In genomic region chr11:64233913-64234839, GRCh38 we compare ENCODE assay signal across 8 cellular contexts. TPM values are rescaled to one million over a fixed set of nuclear protein-coding genes. Genes with fewer than 3 reads are reported as not detected.
DNase-seq lines count a peak whose midpoint lies in the region; TF ChIP-seq lines count a peak whose summit lies in the region.

VEGFB (plus strand) TSS chr11:64234584; CDS start chr11:64234834, 250 bp downstream.

- no peak for TF ChIP-seq CTCF in brain (conservative IDR thresholded peaks at IDR 0.05)

- DNase-seq in NCI-H2196 (lab: John Stamatoyannopoulos, UW; ENCODE audit: unreplicated experiment) (peak; percentile 73), NCI-H2196 treated with DMSO at 0.1 percent for 48 hours (lab: John Stamatoyannopoulos, UW; ENCODE audit: unreplicated experiment) (no peak), HuH-7 (ENCODE audit: low spot score) (peak; percentile 52), T1000 (lab: John Stamatoyannopoulos, UW) (peak; percentile 27), skeletal muscle cell (ENCODE audit: low read depth) (no peak), KG1 (lab: John Stamatoyannopoulos, UW) (no peak)

- H3K9me3 Mint-ChIP-seq in brain, result no peaks in the 10 kb centered on the region

- no peaks in the 10 kb centered on the region for H3K4me1 ChIP-seq in iPS-15b (ENCODE audit: control insufficient read depth, insufficient read depth, low read length)

- H3K27me3 Mint-ChIP-seq in brain, result no peaks in the 10 kb centered on the region

- peak within 1 kb of the TSS; percentile 85 to 92 (median 89) for H3K4me3 Mint-ChIP-seq in brain

- H3K36me3 ChIP-seq in iPS-15b (ENCODE audit: control insufficient read depth, insufficient read depth, low read length), result peaks cover 12% of the 10 kb centered on the region

- H3K9ac ChIP-seq in iPS-15b (ENCODE audit: low read depth, low read length), result peak within 1 kb of the TSS; percentile 32

- H3K36me3 Mint-ChIP-seq in brain, result no peaks in the 10 kb centered on the region

- H3K27ac Mint-ChIP-seq in brain, result peak within 1 kb of the TSS; percentile 90 to 99 (median 94)

- H3K9me3 ChIP-seq in iPS-15b (ENCODE audit: control insufficient read depth, insufficient read depth, low read length), result no peaks in the 10 kb centered on the region

- H3K4me3 ChIP-seq in iPS-15b (ENCODE audit: low read depth, low read length), result peak within 1 kb of the TSS; percentile 74
- H3K4me3 ChIP-seq in skeletal muscle cell (ENCODE audit: low read depth, low read length), result peak within 1 kb of the TSS; percentile 71

- H3K4me1 Mint-ChIP-seq in brain, result peaks cover 60% of the 10 kb centered on the region

- peaks cover 3% of the 10 kb centered on the region for H3K27me3 ChIP-seq in iPS-15b (ENCODE audit: control insufficient read depth, insufficient read depth, low read length)

RNA-seq across cellular contexts. Expression of gene VEGFB, which starts in this region (rescaled TPM):
- polyA plus RNA-seq in brain (ENCODE audit: insufficient read depth, low read depth, low replicate concordance), result 232 TPM

Comparison
In these comparisons a context has a peak if more than half of its experiments do, and no peak if none do; other contexts are left out.
1. DNase-seq: peak in NCI-H2196 (single experiment), HuH-7 (single experiment) and T1000 (single experiment); none in NCI-H2196 treated with DMSO at 0.1 percent for 48 hours (single experiment), skeletal muscle cell (single experiment) and KG1 (single experiment).